Comparison of ENCODE assay signal across 9 cellular contexts in the genomic region with DNA sequence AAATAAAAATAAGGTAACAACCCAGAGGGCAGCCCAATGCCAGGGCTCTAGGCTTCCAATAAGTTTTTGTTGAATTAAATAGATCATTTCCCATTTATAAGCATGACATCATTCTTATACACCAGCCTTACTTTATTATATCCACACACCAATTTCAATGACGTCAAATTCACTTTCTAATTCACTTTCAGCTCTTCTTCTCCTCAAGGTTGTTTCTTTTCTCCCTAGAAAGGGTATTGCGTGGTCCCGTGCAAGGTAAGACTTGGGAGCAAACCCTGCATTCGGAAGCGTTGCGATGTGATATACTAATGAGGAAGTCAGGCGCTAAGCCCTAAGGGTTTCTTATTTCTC. TPM values are rescaled to one million over a fixed set of nuclear protein-coding genes. Genes with fewer than 3 reads are reported as not detected.
DNase-seq lines count a peak whose midpoint lies in the region; ATAC-seq and TF ChIP-seq lines count a peak whose summit lies in the region.
"Had no signal": no experiment of that assay in that cellular context is flagged by ENCODE, and none has a peak within 500 bp of the region (broad histone marks: within the 10 kb centered on the region; RNA-seq: fewer than 3 reads in every experiment).

No MANE protein-coding gene starts in this region.

- no TSS peak for BruUV-seq in HCT116 (replicated peaks; lab: Mats Ljungman, UMichigan)

- CTCF ChIA-PET in HCT116 (lab: Charles Lee), result interaction anchor here (0.9 to 2.3 kb wide), 2 partner anchors 176 to 254 kb away, joined by 3 to 11 read pairs; no protein-coding TSS in a partner anchor

- H3K9ac ChIP-seq in HCT116 (ENCODE audit: low read length), result peak overlapping the region; percentile 84
- peak overlapping the region; percentile 96 for H3K9ac ChIP-seq in adipocyte (ENCODE audit: low read length)
- H3K9ac ChIP-seq in iPS-15b (ENCODE audit: low read depth, low read length), result no peak overlapping the region
- H3K9ac ChIP-seq in skeletal muscle tissue (ENCODE audit: low read depth in 1 of 3, low read length in 3 of 3), result peak overlapping the region; percentile 23 to 75 (median 64)

- H3K4me3 ChIP-seq in HCT116 (replicated peaks in 1 of 2; ENCODE audit: low read depth in 1 of 2, low read length in 2 of 2), result peak overlapping the region; percentile 78 to 93
- H3K4me3 ChIP-seq in adipocyte (ENCODE audit: low read length), result peak overlapping the region; percentile 94
- peak overlapping the region; percentile 66 for H3K4me3 ChIP-seq in iPS-15b (ENCODE audit: low read depth, low read length)
- H3K4me3 ChIP-seq in skeletal muscle tissue (ENCODE audit: low read length in 3 of 3), result peak overlapping the region; percentile 67 to 74 (median 73)

- intact Hi-C loops in HCT116 (cut with micrococcal nuclease), result no loop called here

- no peaks in the 10 kb centered on the region for H3K9me2 ChIP-seq in HCT116 (ENCODE audit: insufficient read depth)

- POLR2A ChIA-PET in HCT116 (lab: Charles Lee), result interaction anchor here (3.6 kb wide), 1 partner anchor 175 kb away, joined by 33 read pairs; no protein-coding TSS in a partner anchor

- H3K9me3 ChIP-seq in HCT116 (ENCODE audit: control insufficient read depth in 1 of 2, insufficient read depth in 1 of 2, low read depth in 1 of 2, low read length in 2 of 2), result no peaks in the 10 kb centered on the region
- H3K9me3 ChIP-seq in adipocyte (ENCODE audit: control insufficient read depth, low read length), result no peaks in the 10 kb centered on the region
- H3K9me3 ChIP-seq in iPS-15b (ENCODE audit: control insufficient read depth, insufficient read depth, low read length), result no peaks in the 10 kb centered on the region
- no peaks in the 10 kb centered on the region for H3K9me3 ChIP-seq in skeletal muscle tissue (ENCODE audit: control insufficient read depth in 3 of 3, low read length in 3 of 3)

- H3K79me2 ChIP-seq in HCT116 (ENCODE audit: insufficient read depth, low read length), result peaks cover 38% of the 10 kb centered on the region

- peaks cover 46 to 73% of the 10 kb centered on the region in 2 experiments for H3K4me1 ChIP-seq in HCT116 (ENCODE audit: control insufficient read depth in 1 of 2, insufficient read depth in 2 of 2, low read length in 2 of 2)
- H3K4me1 ChIP-seq in adipocyte (ENCODE audit: control insufficient read depth, insufficient read depth, low read length), result peaks cover 21% of the 10 kb centered on the region
- peaks cover 2% of the 10 kb centered on the region for H3K4me1 ChIP-seq in iPS-15b (ENCODE audit: control insufficient read depth, insufficient read depth, low read length)
- H3K4me1 ChIP-seq in skeletal muscle tissue (ENCODE audit: control insufficient read depth in 3 of 3, insufficient read depth in 3 of 3, low read length in 3 of 3), result peaks cover 11 to 21% (median 19%) of the 10 kb centered on the region in 3 donors

- H3K36me3 ChIP-seq in HCT116 (ENCODE audit: control insufficient read depth in 1 of 2, insufficient read depth in 2 of 2, low read length in 2 of 2), result peaks cover 0 to 21% of the 10 kb centered on the region in 2 experiments; a peak in 2 of 4 replicates
- peaks cover 19% of the 10 kb centered on the region for H3K36me3 ChIP-seq in adipocyte (ENCODE audit: control insufficient read depth, insufficient read depth, low read length, severe bottlenecking)
- H3K36me3 ChIP-seq in iPS-15b (ENCODE audit: control insufficient read depth, insufficient read depth, low read length), result no peaks in the 10 kb centered on the region
- no peaks in the 10 kb centered on the region for H3K36me3 ChIP-seq in skeletal muscle tissue (ENCODE audit: control insufficient read depth in 3 of 3, insufficient read depth in 3 of 3, low read length in 3 of 3)

- no peak for TF ChIP-seq RAD21 in HCT116 (IDR thresholded peaks at IDR 0.05; ENCODE audit: low read depth)

- RAD21 ChIA-PET in HCT116 (lab: Charles Lee; ENCODE audit: low non-redundant PET in 1 of 2, low total read pairs in 2 of 2, uncharacterized antibody in 2 of 2, unreplicated experiment in 2 of 2), result no interaction called here

- H3K27me3 ChIP-seq in HCT116 (ENCODE audit: insufficient read depth, low read length) (no peaks in the 10 kb centered on the region), adipocyte (replicated peaks; ENCODE audit: control insufficient read depth, insufficient read depth, low read length) (no peaks in the 10 kb centered on the region), iPS-15b (ENCODE audit: control insufficient read depth, insufficient read depth, low read length) (peaks cover 87% of the 10 kb centered on the region), skeletal muscle tissue (ENCODE audit: control insufficient read depth in 3 of 3, insufficient read depth in 3 of 3, low read length in 3 of 3) (peaks cover 10 to 16% (median 11%) of the 10 kb centered on the region in 3 donors)

- H4K20me1 ChIP-seq in HCT116 (ENCODE audit: insufficient read depth), result no peaks in the 10 kb centered on the region; the same call in 1 of the 2 replicates

- DNase-seq in HCT116 (ENCODE audit: low read depth, low spot score) (no peak), adipocyte (ENCODE audit: low read depth) (no peak), GM03348 (ENCODE audit: low spot score) (no peak), NCI-H1436 (lab: John Stamatoyannopoulos, UW) (no peak), superior temporal gyrus (ENCODE audit: extremely low spot score) (no peak)
- DNase-seq: GOT3, Kasumi-1 had no signal

- ATAC-seq in HCT116, result no peak

- peak overlapping the region; percentile 36 for H2AFZ ChIP-seq in HCT116 (ENCODE audit: low read depth, low read length, poor library complexity, severe bottlenecking)

- peak overlapping the region; percentile 99 for H3K4me2 ChIP-seq in HCT116 (ENCODE audit: low read length)

- TF ChIP-seq POLR2A in HCT116 (IDR thresholded peaks at IDR 0.05; ENCODE audit: borderline replicate concordance, extremely low read depth, insufficient read depth, insufficient read length), result no peak

- TF ChIP-seq CTCF in HCT116 (IDR thresholded peaks at IDR 0.05 in 2 of 3, conservative IDR thresholded peaks at IDR 0.05 in 1 of 3; ENCODE audit: borderline replicate concordance in 1 of 3, insufficient read depth in 1 of 3, low read depth in 2 of 3, low read length in 2 of 3), result no peak

- H3K27ac ChIP-seq in HCT116 (ENCODE audit: low read depth, low read length) (peak overlapping the region; percentile 96), skeletal muscle tissue (ENCODE audit: low read depth, low read length) (no peak overlapping the region)

TF ChIP-seq in HCT116, 20 proteins besides CTCF, POLR2A, EP300 and RAD21:
- TF ChIP-seq YY1 (IDR thresholded peaks at IDR 0.05; ENCODE audit: extremely low read depth, insufficient replicate concordance, low read depth, low read length) (no peak), SRF (IDR thresholded peaks at IDR 0.05; ENCODE audit: low read depth) (no peak), EZH2 (IDR thresholded peaks at IDR 0.05) (no peak), SIN3A (IDR thresholded peaks at IDR 0.05; ENCODE audit: low read depth) (no peak), CBX3 (IDR thresholded peaks at IDR 0.05; ENCODE audit: low read depth) (no peak), POLR2AphosphoS5 (IDR thresholded peaks at IDR 0.05; ENCODE audit: low read depth, low read length) (no peak)
- TF ChIP-seq, protein P1, sequence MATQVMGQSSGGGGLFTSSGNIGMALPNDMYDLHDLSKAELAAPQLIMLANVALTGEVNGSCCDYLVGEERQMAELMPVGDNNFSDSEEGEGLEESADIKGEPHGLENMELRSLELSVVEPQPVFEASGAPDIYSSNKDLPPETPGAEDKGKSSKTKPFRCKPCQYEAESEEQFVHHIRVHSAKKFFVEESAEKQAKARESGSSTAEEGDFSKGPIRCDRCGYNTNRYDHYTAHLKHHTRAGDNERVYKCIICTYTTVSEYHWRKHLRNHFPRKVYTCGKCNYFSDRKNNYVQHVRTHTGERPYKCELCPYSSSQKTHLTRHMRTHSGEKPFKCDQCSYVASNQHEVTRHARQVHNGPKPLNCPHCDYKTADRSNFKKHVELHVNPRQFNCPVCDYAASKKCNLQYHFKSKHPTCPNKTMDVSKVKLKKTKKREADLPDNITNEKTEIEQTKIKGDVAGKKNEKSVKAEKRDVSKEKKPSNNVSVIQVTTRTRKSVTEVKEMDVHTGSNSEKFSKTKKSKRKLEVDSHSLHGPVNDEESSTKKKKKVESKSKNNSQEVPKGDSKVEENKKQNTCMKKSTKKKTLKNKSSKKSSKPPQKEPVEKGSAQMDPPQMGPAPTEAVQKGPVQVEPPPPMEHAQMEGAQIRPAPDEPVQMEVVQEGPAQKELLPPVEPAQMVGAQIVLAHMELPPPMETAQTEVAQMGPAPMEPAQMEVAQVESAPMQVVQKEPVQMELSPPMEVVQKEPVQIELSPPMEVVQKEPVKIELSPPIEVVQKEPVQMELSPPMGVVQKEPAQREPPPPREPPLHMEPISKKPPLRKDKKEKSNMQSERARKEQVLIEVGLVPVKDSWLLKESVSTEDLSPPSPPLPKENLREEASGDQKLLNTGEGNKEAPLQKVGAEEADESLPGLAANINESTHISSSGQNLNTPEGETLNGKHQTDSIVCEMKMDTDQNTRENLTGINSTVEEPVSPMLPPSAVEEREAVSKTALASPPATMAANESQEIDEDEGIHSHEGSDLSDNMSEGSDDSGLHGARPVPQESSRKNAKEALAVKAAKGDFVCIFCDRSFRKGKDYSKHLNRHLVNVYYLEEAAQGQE (IDR thresholded peaks at IDR 0.05; ENCODE audit: low read depth), result no peak
- TF ChIP-seq, protein P2, sequence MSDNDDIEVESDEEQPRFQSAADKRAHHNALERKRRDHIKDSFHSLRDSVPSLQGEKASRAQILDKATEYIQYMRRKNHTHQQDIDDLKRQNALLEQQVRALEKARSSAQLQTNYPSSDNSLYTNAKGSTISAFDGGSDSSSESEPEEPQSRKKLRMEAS (IDR thresholded peaks at IDR 0.05), result no peak

RNA-seq across cellular contexts. Expression of a gene that starts 1.1 kb away (rescaled TPM):
- total RNA-seq in HCT116 (2021; ENCODE audit: unreplicated experiment), result 315 TPM
- polyA plus RNA-seq in HCT116 (2012), result 70.9 and 147 TPM in 2 replicates
- under 0.01 TPM for total RNA-seq in skeletal muscle tissue

Comparison
In these comparisons a context has a peak if more than half of its experiments do, and no peak if none do; other contexts are left out.
1. RNA of a gene that starts 1.1 kb away (total RNA-seq): 315 TPM in HCT116 (single experiment); under 0.01 TPM in skeletal muscle tissue (single experiment); every median in the first group is over 100 times any median in the second.
2. Peak in every context shown above with its lines, with median percentiles within 50 percentile points of each other: H3K4me3 ChIP-seq.